In the genomic region with DNA sequence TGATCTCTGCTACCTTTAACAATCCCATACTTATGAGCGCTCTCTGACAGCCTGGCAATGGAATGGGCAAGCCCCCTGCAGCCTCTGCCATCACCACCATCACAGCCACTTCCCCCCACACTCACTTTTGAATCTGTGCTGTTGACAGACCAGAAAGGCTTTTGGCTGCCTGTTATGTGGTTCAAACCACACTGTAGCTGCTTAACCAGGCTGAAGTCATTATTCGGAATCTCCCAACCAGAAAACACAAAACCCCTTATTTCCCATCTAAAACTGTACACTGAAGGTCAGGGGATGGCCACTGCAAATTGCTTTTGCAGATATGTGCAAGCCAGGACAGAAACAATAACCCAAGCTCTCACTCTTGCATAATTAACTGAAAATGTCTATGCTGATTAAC, we compare ENCODE assay signal across 1 cellular context.
TF ChIP-seq lines count a peak whose summit lies in the region.

No MANE protein-coding gene starts in this region.

TF ChIP-seq in GM12878, 131 proteins besides CTCF, POLR2A, EP300 and RAD21 (continues in another document):
- TF ChIP-seq, protein P1, sequence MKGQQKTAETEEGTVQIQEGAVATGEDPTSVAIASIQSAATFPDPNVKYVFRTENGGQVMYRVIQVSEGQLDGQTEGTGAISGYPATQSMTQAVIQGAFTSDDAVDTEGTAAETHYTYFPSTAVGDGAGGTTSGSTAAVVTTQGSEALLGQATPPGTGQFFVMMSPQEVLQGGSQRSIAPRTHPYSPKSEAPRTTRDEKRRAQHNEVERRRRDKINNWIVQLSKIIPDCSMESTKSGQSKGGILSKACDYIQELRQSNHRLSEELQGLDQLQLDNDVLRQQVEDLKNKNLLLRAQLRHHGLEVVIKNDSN (IDR thresholded peaks at IDR 0.05; ENCODE audit: borderline replicate concordance, extremely low read length, insufficient read depth, low read depth, low read length) = no peak
- TF ChIP-seq PAX5 (IDR thresholded peaks at IDR 0.05; ENCODE audit: borderline replicate concordance, low read depth, low read length) (peak; percentile 67), CBX5 (IDR thresholded peaks at IDR 0.05; ENCODE audit: low read depth) (no peak), FOS (IDR thresholded peaks at IDR 0.05; ENCODE audit: borderline replicate concordance, extremely low read depth, insufficient read length) (no peak), SIN3A (IDR thresholded peaks at IDR 0.05; ENCODE audit: low read depth, low read length) (no peak), SIX5 (IDR thresholded peaks at IDR 0.05; ENCODE audit: low read depth, low read length, severe bottlenecking) (no peak), ZBED1 (IDR thresholded peaks at IDR 0.05; ENCODE audit: borderline replicate concordance) (no peak), MEF2A (IDR thresholded peaks at IDR 0.05; ENCODE audit: insufficient read depth, low read depth, low read length) (0 out of 2 replicates have a peak, but pooled peaks have one; percentile 57), RCOR1 (conservative IDR thresholded peaks at IDR 0.05; ENCODE audit: low read depth, low read length) (no peak), BRCA1 (IDR thresholded peaks at IDR 0.05; ENCODE audit: low read depth, low read length) (no peak), TCF3 (IDR thresholded peaks at IDR 0.05; ENCODE audit: borderline replicate concordance, insufficient read depth, low read depth, low read length) (no peak), FOXK2 (IDR thresholded peaks at IDR 0.05) (no peak), RBBP5 (conservative IDR thresholded peaks at IDR 0.05) (no peak), HDAC6 (IDR thresholded peaks at IDR 0.05; ENCODE audit: unreplicated experiment) (no peak), CREB1 (IDR thresholded peaks at IDR 0.05; ENCODE audit: low read depth) (no peak), ETV6 (conservative IDR thresholded peaks at IDR 0.05 in 1 of 2, IDR thresholded peaks at IDR 0.05 in 1 of 2; ENCODE audit: borderline replicate concordance in 1 of 2, low read depth in 1 of 2) (no peak), RELA (IDR thresholded peaks at IDR 0.05; ENCODE audit: borderline replicate concordance, partially characterized antibody) (no peak), RB1 (IDR thresholded peaks at IDR 0.05; ENCODE audit: borderline replicate concordance) (no peak), SP1 (IDR thresholded peaks at IDR 0.05; ENCODE audit: low read depth, low read length) (no peak), IKZF2 (IDR thresholded peaks at IDR 0.05) (peak in 1 of 2 experiments; percentile 73), RUNX3 (IDR thresholded peaks at IDR 0.05; ENCODE audit: low read length) (peak; percentile 96), TAF1 (IDR thresholded peaks at IDR 0.05; ENCODE audit: borderline replicate concordance, low read depth, low read length) (no peak), PML (IDR thresholded peaks at IDR 0.05; ENCODE audit: low read length) (no peak)
- TF ChIP-seq, protein P2, sequence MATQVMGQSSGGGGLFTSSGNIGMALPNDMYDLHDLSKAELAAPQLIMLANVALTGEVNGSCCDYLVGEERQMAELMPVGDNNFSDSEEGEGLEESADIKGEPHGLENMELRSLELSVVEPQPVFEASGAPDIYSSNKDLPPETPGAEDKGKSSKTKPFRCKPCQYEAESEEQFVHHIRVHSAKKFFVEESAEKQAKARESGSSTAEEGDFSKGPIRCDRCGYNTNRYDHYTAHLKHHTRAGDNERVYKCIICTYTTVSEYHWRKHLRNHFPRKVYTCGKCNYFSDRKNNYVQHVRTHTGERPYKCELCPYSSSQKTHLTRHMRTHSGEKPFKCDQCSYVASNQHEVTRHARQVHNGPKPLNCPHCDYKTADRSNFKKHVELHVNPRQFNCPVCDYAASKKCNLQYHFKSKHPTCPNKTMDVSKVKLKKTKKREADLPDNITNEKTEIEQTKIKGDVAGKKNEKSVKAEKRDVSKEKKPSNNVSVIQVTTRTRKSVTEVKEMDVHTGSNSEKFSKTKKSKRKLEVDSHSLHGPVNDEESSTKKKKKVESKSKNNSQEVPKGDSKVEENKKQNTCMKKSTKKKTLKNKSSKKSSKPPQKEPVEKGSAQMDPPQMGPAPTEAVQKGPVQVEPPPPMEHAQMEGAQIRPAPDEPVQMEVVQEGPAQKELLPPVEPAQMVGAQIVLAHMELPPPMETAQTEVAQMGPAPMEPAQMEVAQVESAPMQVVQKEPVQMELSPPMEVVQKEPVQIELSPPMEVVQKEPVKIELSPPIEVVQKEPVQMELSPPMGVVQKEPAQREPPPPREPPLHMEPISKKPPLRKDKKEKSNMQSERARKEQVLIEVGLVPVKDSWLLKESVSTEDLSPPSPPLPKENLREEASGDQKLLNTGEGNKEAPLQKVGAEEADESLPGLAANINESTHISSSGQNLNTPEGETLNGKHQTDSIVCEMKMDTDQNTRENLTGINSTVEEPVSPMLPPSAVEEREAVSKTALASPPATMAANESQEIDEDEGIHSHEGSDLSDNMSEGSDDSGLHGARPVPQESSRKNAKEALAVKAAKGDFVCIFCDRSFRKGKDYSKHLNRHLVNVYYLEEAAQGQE (IDR thresholded peaks at IDR 0.05; ENCODE audit: low read depth, low read length) = no peak
- TF ChIP-seq, protein P3, sequence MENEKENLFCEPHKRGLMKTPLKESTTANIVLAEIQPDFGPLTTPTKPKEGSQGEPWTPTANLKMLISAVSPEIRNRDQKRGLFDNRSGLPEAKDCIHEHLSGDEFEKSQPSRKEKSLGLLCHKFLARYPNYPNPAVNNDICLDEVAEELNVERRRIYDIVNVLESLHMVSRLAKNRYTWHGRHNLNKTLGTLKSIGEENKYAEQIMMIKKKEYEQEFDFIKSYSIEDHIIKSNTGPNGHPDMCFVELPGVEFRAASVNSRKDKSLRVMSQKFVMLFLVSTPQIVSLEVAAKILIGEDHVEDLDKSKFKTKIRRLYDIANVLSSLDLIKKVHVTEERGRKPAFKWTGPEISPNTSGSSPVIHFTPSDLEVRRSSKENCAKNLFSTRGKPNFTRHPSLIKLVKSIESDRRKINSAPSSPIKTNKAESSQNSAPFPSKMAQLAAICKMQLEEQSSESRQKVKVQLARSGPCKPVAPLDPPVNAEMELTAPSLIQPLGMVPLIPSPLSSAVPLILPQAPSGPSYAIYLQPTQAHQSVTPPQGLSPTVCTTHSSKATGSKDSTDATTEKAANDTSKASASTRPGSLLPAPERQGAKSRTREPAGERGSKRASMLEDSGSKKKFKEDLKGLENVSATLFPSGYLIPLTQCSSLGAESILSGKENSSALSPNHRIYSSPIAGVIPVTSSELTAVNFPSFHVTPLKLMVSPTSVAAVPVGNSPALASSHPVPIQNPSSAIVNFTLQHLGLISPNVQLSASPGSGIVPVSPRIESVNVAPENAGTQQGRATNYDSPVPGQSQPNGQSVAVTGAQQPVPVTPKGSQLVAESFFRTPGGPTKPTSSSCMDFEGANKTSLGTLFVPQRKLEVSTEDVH (IDR thresholded peaks at IDR 0.05; ENCODE audit: low read depth, partially characterized antibody) = no peak
- TF ChIP-seq, protein P4, sequence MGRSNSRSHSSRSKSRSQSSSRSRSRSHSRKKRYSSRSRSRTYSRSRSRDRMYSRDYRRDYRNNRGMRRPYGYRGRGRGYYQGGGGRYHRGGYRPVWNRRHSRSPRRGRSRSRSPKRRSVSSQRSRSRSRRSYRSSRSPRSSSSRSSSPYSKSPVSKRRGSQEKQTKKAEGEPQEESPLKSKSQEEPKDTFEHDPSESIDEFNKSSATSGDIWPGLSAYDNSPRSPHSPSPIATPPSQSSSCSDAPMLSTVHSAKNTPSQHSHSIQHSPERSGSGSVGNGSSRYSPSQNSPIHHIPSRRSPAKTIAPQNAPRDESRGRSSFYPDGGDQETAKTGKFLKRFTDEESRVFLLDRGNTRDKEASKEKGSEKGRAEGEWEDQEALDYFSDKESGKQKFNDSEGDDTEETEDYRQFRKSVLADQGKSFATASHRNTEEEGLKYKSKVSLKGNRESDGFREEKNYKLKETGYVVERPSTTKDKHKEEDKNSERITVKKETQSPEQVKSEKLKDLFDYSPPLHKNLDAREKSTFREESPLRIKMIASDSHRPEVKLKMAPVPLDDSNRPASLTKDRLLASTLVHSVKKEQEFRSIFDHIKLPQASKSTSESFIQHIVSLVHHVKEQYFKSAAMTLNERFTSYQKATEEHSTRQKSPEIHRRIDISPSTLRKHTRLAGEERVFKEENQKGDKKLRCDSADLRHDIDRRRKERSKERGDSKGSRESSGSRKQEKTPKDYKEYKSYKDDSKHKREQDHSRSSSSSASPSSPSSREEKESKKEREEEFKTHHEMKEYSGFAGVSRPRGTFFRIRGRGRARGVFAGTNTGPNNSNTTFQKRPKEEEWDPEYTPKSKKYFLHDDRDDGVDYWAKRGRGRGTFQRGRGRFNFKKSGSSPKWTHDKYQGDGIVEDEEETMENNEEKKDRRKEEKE (IDR thresholded peaks at IDR 0.05) = no peak
- TF ChIP-seq, protein P5, sequence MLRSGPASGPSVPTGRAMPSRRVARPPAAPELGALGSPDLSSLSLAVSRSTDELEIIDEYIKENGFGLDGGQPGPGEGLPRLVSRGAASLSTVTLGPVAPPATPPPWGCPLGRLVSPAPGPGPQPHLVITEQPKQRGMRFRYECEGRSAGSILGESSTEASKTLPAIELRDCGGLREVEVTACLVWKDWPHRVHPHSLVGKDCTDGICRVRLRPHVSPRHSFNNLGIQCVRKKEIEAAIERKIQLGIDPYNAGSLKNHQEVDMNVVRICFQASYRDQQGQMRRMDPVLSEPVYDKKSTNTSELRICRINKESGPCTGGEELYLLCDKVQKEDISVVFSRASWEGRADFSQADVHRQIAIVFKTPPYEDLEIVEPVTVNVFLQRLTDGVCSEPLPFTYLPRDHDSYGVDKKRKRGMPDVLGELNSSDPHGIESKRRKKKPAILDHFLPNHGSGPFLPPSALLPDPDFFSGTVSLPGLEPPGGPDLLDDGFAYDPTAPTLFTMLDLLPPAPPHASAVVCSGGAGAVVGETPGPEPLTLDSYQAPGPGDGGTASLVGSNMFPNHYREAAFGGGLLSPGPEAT (IDR thresholded peaks at IDR 0.05; ENCODE audit: low read depth) = peak; percentile 90
- TF ChIP-seq, protein P6, sequence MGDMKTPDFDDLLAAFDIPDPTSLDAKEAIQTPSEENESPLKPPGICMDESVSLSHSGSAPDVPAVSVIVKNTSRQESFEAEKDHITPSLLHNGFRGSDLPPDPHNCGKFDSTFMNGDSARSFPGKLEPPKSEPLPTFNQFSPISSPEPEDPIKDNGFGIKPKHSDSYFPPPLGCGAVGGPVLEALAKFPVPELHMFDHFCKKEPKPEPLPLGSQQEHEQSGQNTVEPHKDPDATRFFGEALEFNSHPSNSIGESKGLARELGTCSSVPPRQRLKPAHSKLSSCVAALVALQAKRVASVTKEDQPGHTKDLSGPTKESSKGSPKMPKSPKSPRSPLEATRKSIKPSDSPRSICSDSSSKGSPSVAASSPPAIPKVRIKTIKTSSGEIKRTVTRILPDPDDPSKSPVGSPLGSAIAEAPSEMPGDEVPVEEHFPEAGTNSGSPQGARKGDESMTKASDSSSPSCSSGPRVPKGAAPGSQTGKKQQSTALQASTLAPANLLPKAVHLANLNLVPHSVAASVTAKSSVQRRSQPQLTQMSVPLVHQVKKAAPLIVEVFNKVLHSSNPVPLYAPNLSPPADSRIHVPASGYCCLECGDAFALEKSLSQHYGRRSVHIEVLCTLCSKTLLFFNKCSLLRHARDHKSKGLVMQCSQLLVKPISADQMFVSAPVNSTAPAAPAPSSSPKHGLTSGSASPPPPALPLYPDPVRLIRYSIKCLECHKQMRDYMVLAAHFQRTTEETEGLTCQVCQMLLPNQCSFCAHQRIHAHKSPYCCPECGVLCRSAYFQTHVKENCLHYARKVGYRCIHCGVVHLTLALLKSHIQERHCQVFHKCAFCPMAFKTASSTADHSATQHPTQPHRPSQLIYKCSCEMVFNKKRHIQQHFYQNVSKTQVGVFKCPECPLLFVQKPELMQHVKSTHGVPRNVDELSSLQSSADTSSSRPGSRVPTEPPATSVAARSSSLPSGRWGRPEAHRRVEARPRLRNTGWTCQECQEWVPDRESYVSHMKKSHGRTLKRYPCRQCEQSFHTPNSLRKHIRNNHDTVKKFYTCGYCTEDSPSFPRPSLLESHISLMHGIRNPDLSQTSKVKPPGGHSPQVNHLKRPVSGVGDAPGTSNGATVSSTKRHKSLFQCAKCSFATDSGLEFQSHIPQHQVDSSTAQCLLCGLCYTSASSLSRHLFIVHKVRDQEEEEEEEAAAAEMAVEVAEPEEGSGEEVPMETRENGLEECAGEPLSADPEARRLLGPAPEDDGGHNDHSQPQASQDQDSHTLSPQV (IDR thresholded peaks at IDR 0.05) = no peak
- TF ChIP-seq, protein P7, sequence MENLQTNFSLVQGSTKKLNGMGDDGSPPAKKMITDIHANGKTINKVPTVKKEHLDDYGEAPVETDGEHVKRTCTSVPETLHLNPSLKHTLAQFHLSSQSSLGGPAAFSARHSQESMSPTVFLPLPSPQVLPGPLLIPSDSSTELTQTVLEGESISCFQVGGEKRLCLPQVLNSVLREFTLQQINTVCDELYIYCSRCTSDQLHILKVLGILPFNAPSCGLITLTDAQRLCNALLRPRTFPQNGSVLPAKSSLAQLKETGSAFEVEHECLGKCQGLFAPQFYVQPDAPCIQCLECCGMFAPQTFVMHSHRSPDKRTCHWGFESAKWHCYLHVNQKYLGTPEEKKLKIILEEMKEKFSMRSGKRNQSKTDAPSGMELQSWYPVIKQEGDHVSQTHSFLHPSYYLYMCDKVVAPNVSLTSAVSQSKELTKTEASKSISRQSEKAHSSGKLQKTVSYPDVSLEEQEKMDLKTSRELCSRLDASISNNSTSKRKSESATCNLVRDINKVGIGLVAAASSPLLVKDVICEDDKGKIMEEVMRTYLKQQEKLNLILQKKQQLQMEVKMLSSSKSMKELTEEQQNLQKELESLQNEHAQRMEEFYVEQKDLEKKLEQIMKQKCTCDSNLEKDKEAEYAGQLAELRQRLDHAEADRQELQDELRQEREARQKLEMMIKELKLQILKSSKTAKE (IDR thresholded peaks at IDR 0.05; ENCODE audit: low read depth, poor library complexity, severe bottlenecking) = no peak
- TF ChIP-seq, protein P8, sequence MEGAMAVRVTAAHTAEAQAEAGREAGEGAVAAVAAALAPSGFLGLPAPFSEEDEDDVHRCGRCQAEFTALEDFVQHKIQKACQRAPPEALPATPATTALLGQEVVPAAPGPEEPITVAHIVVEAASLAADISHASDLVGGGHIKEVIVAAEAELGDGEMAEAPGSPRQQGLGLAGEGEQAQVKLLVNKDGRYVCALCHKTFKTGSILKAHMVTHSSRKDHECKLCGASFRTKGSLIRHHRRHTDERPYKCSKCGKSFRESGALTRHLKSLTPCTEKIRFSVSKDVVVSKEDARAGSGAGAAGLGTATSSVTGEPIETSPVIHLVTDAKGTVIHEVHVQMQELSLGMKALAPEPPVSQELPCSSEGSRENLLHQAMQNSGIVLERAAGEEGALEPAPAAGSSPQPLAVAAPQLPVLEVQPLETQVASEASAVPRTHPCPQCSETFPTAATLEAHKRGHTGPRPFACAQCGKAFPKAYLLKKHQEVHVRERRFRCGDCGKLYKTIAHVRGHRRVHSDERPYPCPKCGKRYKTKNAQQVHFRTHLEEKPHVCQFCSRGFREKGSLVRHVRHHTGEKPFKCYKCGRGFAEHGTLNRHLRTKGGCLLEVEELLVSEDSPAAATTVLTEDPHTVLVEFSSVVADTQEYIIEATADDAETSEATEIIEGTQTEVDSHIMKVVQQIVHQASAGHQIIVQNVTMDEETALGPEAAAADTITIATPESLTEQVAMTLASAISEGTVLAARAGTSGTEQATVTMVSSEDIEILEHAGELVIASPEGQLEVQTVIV (IDR thresholded peaks at IDR 0.05; ENCODE audit: borderline replicate concordance, partially characterized antibody) = no peak
- TF ChIP-seq, protein P9, sequence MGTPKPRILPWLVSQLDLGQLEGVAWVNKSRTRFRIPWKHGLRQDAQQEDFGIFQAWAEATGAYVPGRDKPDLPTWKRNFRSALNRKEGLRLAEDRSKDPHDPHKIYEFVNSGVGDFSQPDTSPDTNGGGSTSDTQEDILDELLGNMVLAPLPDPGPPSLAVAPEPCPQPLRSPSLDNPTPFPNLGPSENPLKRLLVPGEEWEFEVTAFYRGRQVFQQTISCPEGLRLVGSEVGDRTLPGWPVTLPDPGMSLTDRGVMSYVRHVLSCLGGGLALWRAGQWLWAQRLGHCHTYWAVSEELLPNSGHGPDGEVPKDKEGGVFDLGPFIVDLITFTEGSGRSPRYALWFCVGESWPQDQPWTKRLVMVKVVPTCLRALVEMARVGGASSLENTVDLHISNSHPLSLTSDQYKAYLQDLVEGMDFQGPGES (IDR thresholded peaks at IDR 0.05) = no peak
